In genomic region chrX:154019061-154019621, GRCh38 we compare ENCODE assay signal across 8 cellular contexts. TPM values are rescaled to one million over a fixed set of nuclear protein-coding genes. Genes with fewer than 3 reads are reported as not detected.
DNase-seq lines count a peak whose midpoint lies in the region; ATAC-seq, FAIRE-seq and TF ChIP-seq lines count a peak whose summit lies in the region.

No MANE protein-coding gene starts in this region.

- peak overlapping the region; percentile 86 for H3K4me3 Mint-ChIP-seq in activated CD8-positive, alpha-beta T cell treated with anti-CD3 and anti-CD28 coated beads for 36 hours

- H3K27ac ChIP-seq in DND-41 (ENCODE audit: low read length) (peak overlapping the region; percentile 90), foreskin keratinocyte (no peak overlapping the region), skeletal muscle tissue (ENCODE audit: low read depth, low read length) (peak overlapping the region; percentile 60)

- intact Hi-C loops in activated CD8-positive, alpha-beta T cell treated with anti-CD3 and anti-CD28 coated beads for 36 hours (cut with micrococcal nuclease) = no loop called here

- no peak for TF ChIP-seq CTCF in DND-41 (IDR thresholded peaks at IDR 0.05; ENCODE audit: borderline replicate concordance, extremely low read depth, low read length, poor library complexity, severe bottlenecking)
- no peak for TF ChIP-seq CTCF in activated CD8-positive, alpha-beta T cell treated with anti-CD3 and anti-CD28 coated beads for 36 hours (IDR thresholded peaks at IDR 0.05)
- TF ChIP-seq CTCF in foreskin keratinocyte (conservative IDR thresholded peaks at IDR 0.05) = no peak

- peak overlapping the region; percentile 92 for H3K4me2 ChIP-seq in DND-41 (ENCODE audit: insufficient read depth, low read length)

- H2AFZ ChIP-seq in DND-41 (ENCODE audit: low read depth, low read length) = peak overlapping the region; percentile 81

- POLR2A ChIA-PET in HEK293T (lab: Yijun Ruan, JAX) = interaction anchor here (0.6 to 2.2 kb wide), 7 partner anchors 16 to 77 kb away, joined by 3 to 9 read pairs (median 4); partner anchors contain the start of genes HCFC1 and TMEM187
- POLR2A ChIA-PET in activated CD8-positive, alpha-beta T cell treated with anti-CD3 and anti-CD28 coated beads for 36 hours (lab: Charles Lee) = interaction anchor here (0.6 to 2.3 kb wide), 4 partner anchors 9 to 94 kb away, joined by 3 to 7 read pairs (median 5); partner anchors contain the start of gene ARHGAP4

- no peak for FAIRE-seq in frontal cortex (lab: Jason Lieb, UNC)

- peaks cover 47% of the 10 kb centered on the region for H3K79me2 ChIP-seq in DND-41 (ENCODE audit: insufficient read depth, low read length)

- no peaks in the 10 kb centered on the region for H3K9me3 Mint-ChIP-seq in activated CD8-positive, alpha-beta T cell treated with anti-CD3 and anti-CD28 coated beads for 36 hours

- H3K9ac ChIP-seq in DND-41 (ENCODE audit: low read depth, low read length) = peak overlapping the region; percentile 94
- peak overlapping the region; percentile 10 to 71 (median 62) for H3K9ac ChIP-seq in skeletal muscle tissue (ENCODE audit: low read depth in 1 of 3, low read length in 3 of 3)

- no peaks in the 10 kb centered on the region for H3K27me3 Mint-ChIP-seq in activated CD8-positive, alpha-beta T cell treated with anti-CD3 and anti-CD28 coated beads for 36 hours

- H4K20me1 ChIP-seq in DND-41 (ENCODE audit: insufficient read depth, low read length) = no peaks in the 10 kb centered on the region

- H3K4me1 ChIP-seq in DND-41 (ENCODE audit: insufficient read depth, low read length) = peaks cover 31% of the 10 kb centered on the region
- H3K4me1 ChIP-seq in foreskin keratinocyte = no peaks in the 10 kb centered on the region
- H3K4me1 ChIP-seq in skeletal muscle tissue (ENCODE audit: control insufficient read depth in 3 of 3, insufficient read depth in 3 of 3, low read length in 3 of 3) = peaks cover 15 to 36% (median 18%) of the 10 kb centered on the region in 3 donors

- H3K4me3 ChIP-seq in DND-41 (ENCODE audit: low read depth in 1 of 2, low read length in 2 of 2) (peak overlapping the region; percentile 71 to 86), skeletal muscle tissue (ENCODE audit: low read length in 3 of 3) (peak overlapping the region; percentile 52 to 65 (median 63))

- CTCF ChIA-PET in HEK293T (lab: Yijun Ruan, JAX) = no interaction called here
- CTCF ChIA-PET in activated CD8-positive, alpha-beta T cell treated with anti-CD3 and anti-CD28 coated beads for 36 hours (lab: Charles Lee) = no interaction called here

- peak overlapping the region; percentile 91 for H3K27ac Mint-ChIP-seq in activated CD8-positive, alpha-beta T cell treated with anti-CD3 and anti-CD28 coated beads for 36 hours

- H3K27me3 ChIP-seq in DND-41 (ENCODE audit: insufficient read depth, low read length, poor library complexity) (no peaks in the 10 kb centered on the region), foreskin keratinocyte (no peaks in the 10 kb centered on the region), skeletal muscle tissue (ENCODE audit: control insufficient read depth in 3 of 3, insufficient read depth in 3 of 3, low read length in 3 of 3) (no peaks in the 10 kb centered on the region)

- H3K9me3 ChIP-seq in DND-41 (ENCODE audit: insufficient read depth, low read length, severe bottlenecking) = no peaks in the 10 kb centered on the region
- no peaks in the 10 kb centered on the region for H3K9me3 ChIP-seq in skeletal muscle tissue (ENCODE audit: control insufficient read depth in 3 of 3, low read length in 3 of 3)

- H3K4me1 Mint-ChIP-seq in activated CD8-positive, alpha-beta T cell treated with anti-CD3 and anti-CD28 coated beads for 36 hours (ENCODE audit: low read depth) = peaks cover 22% of the 10 kb centered on the region

- ATAC-seq in DND-41 (ENCODE audit: insufficient read depth, low read depth) (peak; percentile 50), foreskin keratinocyte (peak; percentile 4)
- peak; percentile 18 for ATAC-seq in activated CD8-positive, alpha-beta T cell treated with anti-CD3 and anti-CD28 coated beads for 36 hours

- peaks cover 29% of the 10 kb centered on the region for H3K36me3 Mint-ChIP-seq in activated CD8-positive, alpha-beta T cell treated with anti-CD3 and anti-CD28 coated beads for 36 hours (ENCODE audit: low read depth)

- peaks cover 39% of the 10 kb centered on the region for H3K36me3 ChIP-seq in DND-41 (ENCODE audit: insufficient read depth, low read length)
- H3K36me3 ChIP-seq in skeletal muscle tissue (ENCODE audit: control insufficient read depth in 3 of 3, insufficient read depth in 3 of 3, low read length in 3 of 3) = peaks cover 3 to 6% (median 4%) of the 10 kb centered on the region in 3 donors

- DNase-seq in DND-41 (peak; percentile 37), HEK293T (ENCODE audit: extremely low spot score) (peak; percentile 33), foreskin keratinocyte (no peak), frontal cortex (ENCODE audit: low spot score in 2 of 2) (no peak), NCI-H446 treated with DMSO at 0.1 percent for 48 hours (lab: John Stamatoyannopoulos, UW) (no peak), SHP77 treated with DMSO at 0.1 percent for 48 hours (lab: John Stamatoyannopoulos, UW) (no peak)
- DNase-seq in activated CD8-positive, alpha-beta T cell treated with anti-CD3 and anti-CD28 coated beads for 36 hours = peak; percentile 31

TF ChIP-seq in HEK293T, 16 proteins besides CTCF, POLR2A, EP300 and RAD21:
- TF ChIP-seq LEF1 (IDR thresholded peaks at IDR 0.05; ENCODE audit: borderline replicate concordance) = no peak
- TF ChIP-seq L3MBTL2 (conservative IDR thresholded peaks at IDR 0.05) = peak; percentile 36; the same call in 1 of the 2 replicates
- no peak for TF ChIP-seq ZNF384 (IDR thresholded peaks at IDR 0.05)

RNA-seq across cellular contexts. Expression of gene IRAK1, which starts 0.6 kb away (rescaled TPM):
- total RNA-seq in activated CD8-positive, alpha-beta T cell treated with anti-CD3 and anti-CD28 coated beads for 36 hours = 100 to 1,000 TPM; 134 to 136 TPM
- total RNA-seq in foreskin keratinocyte (161 and 174 TPM in 2 replicates), skeletal muscle tissue (11.0 TPM), frontal cortex (6.9 TPM)
- 168 and 175 TPM in 2 replicates for polyA plus RNA-seq in foreskin keratinocyte

RNA-seq across cellular contexts. Expression of gene TMEM187, which starts 46.6 kb away (rescaled TPM):
- 1 to 10 TPM; 4.4 to 4.5 TPM for total RNA-seq in activated CD8-positive, alpha-beta T cell treated with anti-CD3 and anti-CD28 coated beads for 36 hours
- total RNA-seq in foreskin keratinocyte (3.9 TPM in 2 replicates), skeletal muscle tissue (2.1 TPM), frontal cortex (1.6 TPM)
- 5.0 and 5.4 TPM in 2 replicates for polyA plus RNA-seq in foreskin keratinocyte

RNA-seq across cellular contexts. Expression of gene HCFC1, which starts 47.5 kb away (rescaled TPM):
- 100 to 1,000 TPM; 115 to 116 TPM for total RNA-seq in activated CD8-positive, alpha-beta T cell treated with anti-CD3 and anti-CD28 coated beads for 36 hours
- total RNA-seq in foreskin keratinocyte (42.9 and 46.0 TPM in 2 replicates), skeletal muscle tissue (9.4 TPM), frontal cortex (9.4 TPM)
- polyA plus RNA-seq in foreskin keratinocyte = 22.0 and 23.2 TPM in 2 replicates

Comparison
In these comparisons a context has a peak if more than half of its experiments do, and no peak if none do; other contexts are left out.
1. DNase-seq: peak in DND-41 (single experiment), HEK293T (single experiment) and activated CD8-positive, alpha-beta T cell treated with anti-CD3 and anti-CD28 coated beads for 36 hours (single experiment); none in foreskin keratinocyte (0 of 2), frontal cortex (0 of 2), NCI-H446 treated with DMSO at 0.1 percent for 48 hours (single experiment) and SHP77 treated with DMSO at 0.1 percent for 48 hours (single experiment).
2. RNA of gene IRAK1, which starts 0.6 kb away (total RNA-seq): 161 to 174 TPM in foreskin keratinocyte and 134 to 136 TPM in activated CD8-positive, alpha-beta T cell treated with anti-CD3 and anti-CD28 coated beads for 36 hours; 11.0 TPM in skeletal muscle tissue (single experiment) and 6.9 TPM in frontal cortex (single experiment); every median in the first group is over 10 times any median in the second.
3. Peak in every context shown above with its lines, with median percentiles within 50 percentile points of each other: ATAC-seq.